9 cellular contexts compared by ENCODE assay signal in the genomic region with DNA sequence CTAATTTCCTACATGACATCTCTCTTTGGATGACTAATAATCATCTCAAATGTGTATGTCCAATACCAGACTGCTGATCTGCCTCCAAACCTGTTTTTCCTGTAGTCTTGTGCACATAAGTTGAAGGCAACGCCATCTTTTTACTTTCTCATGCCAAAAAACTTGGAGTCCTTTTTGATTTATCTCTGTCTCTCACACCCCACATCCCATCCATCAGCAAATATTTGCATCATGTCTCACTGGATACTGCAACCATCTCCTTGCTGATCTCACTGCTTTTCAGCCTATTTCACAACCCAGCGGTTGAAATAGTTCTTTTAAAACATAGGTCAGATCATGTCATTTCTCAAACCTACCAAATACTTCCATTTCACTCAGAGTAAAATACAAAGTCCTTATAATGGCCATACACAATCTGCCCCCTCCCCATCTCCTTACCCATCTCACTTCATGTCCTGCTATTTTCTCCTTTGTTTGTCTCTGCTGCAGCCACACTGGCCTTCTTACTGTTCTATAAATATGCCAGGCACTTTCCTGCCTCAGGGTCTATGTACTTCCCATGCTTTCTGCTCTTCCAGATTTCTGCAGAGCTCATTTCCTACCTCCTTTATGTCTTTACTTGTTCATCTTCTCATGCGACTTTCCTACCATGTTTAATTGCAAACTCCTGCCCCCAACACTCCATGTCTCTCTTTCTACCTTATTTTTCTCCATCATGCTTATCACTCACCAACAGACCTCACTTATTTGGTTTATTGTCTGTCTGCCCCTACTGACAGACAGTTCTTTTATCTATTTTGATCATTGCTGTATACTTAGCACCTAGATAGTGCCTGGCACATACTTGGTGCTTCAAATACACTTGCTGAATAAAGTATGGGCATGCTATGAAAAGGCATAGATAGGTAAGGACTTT.
DNase-seq lines count a peak whose midpoint lies in the region; ATAC-seq, FAIRE-seq and TF ChIP-seq lines count a peak whose summit lies in the region.
"Had no signal": no experiment of that assay in that cellular context is flagged by ENCODE, and none has a peak within 500 bp of the region (broad histone marks: within the 10 kb centered on the region; RNA-seq: fewer than 3 reads in every experiment).

No MANE protein-coding gene starts in this region.

- peak in 3 of 4 donors; percentile 30 to 54 (median 49) for ATAC-seq in right lobe of liver
- ATAC-seq in GM21717 (IDR thresholded peaks at IDR 0.05; ENCODE audit: unreplicated experiment), result no peak
- ATAC-seq in activated CD8-positive, alpha-beta T cell treated with anti-CD3 and anti-CD28 coated beads for 36 hours, result no peak

- H3K9me3 Mint-ChIP-seq in activated CD8-positive, alpha-beta T cell treated with anti-CD3 and anti-CD28 coated beads for 36 hours, result no peaks in the 10 kb centered on the region

- peak; percentile 77 for DNase-seq in AG20443 (ENCODE audit: low spot score)
- peak; percentile 45 for DNase-seq in NB4 (ENCODE audit: low read depth)
- peak; percentile 95 for DNase-seq in bronchial epithelial cell (ENCODE audit: low read depth)
- no peak for DNase-seq in right lobe of liver
- DNase-seq in mesenteric fat pad (ENCODE audit: low spot score), result no peak
- DNase-seq in activated CD8-positive, alpha-beta T cell treated with anti-CD3 and anti-CD28 coated beads for 36 hours, result no peak
- no peak for DNase-seq in activated T-cell treated with anti-CD3 and anti-CD28 coated beads, Interleukin-2, amount 50 U/mL, for 1 hour

- no peaks in the 10 kb centered on the region for H3K4me1 Mint-ChIP-seq in activated CD8-positive, alpha-beta T cell treated with anti-CD3 and anti-CD28 coated beads for 36 hours (ENCODE audit: low read depth)

- no peaks in the 10 kb centered on the region for H3K27me3 Mint-ChIP-seq in activated CD8-positive, alpha-beta T cell treated with anti-CD3 and anti-CD28 coated beads for 36 hours

- H3K36me3 ChIP-seq in bronchial epithelial cell (ENCODE audit: control insufficient read depth, insufficient read depth, low read length) (no peaks in the 10 kb centered on the region), right lobe of liver (no peaks in the 10 kb centered on the region)

- 49% methylated on average over 3 of the region's 3 CpGs for WGBS in right lobe of liver (ENCODE audit: insufficient coverage, low coverage, low lambda C conversion rate, missing lambda C conversion rate)

- H3K4me1 ChIP-seq in right lobe of liver, result peaks cover 0 to 5% (median 0%) of the 10 kb centered on the region in 4 donors

- intact Hi-C loops in right lobe of liver (cut with DNase I), result no loop called here
- intact Hi-C loops in activated CD8-positive, alpha-beta T cell treated with anti-CD3 and anti-CD28 coated beads for 36 hours (cut with micrococcal nuclease), result no loop called here

- CTCF ChIA-PET in activated CD8-positive, alpha-beta T cell treated with anti-CD3 and anti-CD28 coated beads for 36 hours (lab: Charles Lee), result interaction anchor here (0.7 to 1.4 kb wide), 3 partner anchors 7 to 121 kb away, joined by 3 read pairs; no protein-coding TSS in a partner anchor

- no peaks in the 10 kb centered on the region for H3K36me3 Mint-ChIP-seq in activated CD8-positive, alpha-beta T cell treated with anti-CD3 and anti-CD28 coated beads for 36 hours (ENCODE audit: low read depth)

- H3K27me3 ChIP-seq in bronchial epithelial cell (ENCODE audit: control insufficient read depth, insufficient read depth, low read length) (no peaks in the 10 kb centered on the region), right lobe of liver (no peaks in the 10 kb centered on the region)

- H3K4me3 ChIP-seq in NB4 (ENCODE audit: low read depth, low read length) (no peak overlapping the region), bronchial epithelial cell (ENCODE audit: low read depth, low read length) (no peak overlapping the region), right lobe of liver (no peak overlapping the region)

- H3K27ac ChIP-seq in right lobe of liver, result no peak overlapping the region

- FAIRE-seq in bronchial epithelial cell (lab: Jason Lieb, UNC), result no peak
- FAIRE-seq: islet of Langerhans had no signal

- no peak overlapping the region for H3K27ac Mint-ChIP-seq in activated CD8-positive, alpha-beta T cell treated with anti-CD3 and anti-CD28 coated beads for 36 hours

- H3K4me3 Mint-ChIP-seq in activated CD8-positive, alpha-beta T cell treated with anti-CD3 and anti-CD28 coated beads for 36 hours, result no peak overlapping the region

- H3K9me3 ChIP-seq in right lobe of liver, result no peaks in the 10 kb centered on the region

- POLR2A ChIA-PET in activated CD8-positive, alpha-beta T cell treated with anti-CD3 and anti-CD28 coated beads for 36 hours (lab: Charles Lee), result interaction anchor here (0.6 kb wide), 1 partner anchor 47 kb away, joined by 3 read pairs; no protein-coding TSS in a partner anchor

- TF ChIP-seq CTCF in NB4 (IDR thresholded peaks at IDR 0.05; ENCODE audit: low read depth, low read length) (no peak), bronchial epithelial cell (IDR thresholded peaks at IDR 0.05; ENCODE audit: insufficient read depth, low read length, severe bottlenecking) (no peak), right lobe of liver (IDR thresholded peaks at IDR 0.05) (no peak)
- no peak for TF ChIP-seq CTCF in activated CD8-positive, alpha-beta T cell treated with anti-CD3 and anti-CD28 coated beads for 36 hours (IDR thresholded peaks at IDR 0.05)

- no peak for TF ChIP-seq POLR2A in NB4 (IDR thresholded peaks at IDR 0.05; ENCODE audit: extremely low read depth, insufficient read length)
- no peak for TF ChIP-seq POLR2A in right lobe of liver (IDR thresholded peaks at IDR 0.05)

Comparison
In these comparisons a context has a peak if more than half of its experiments do, and no peak if none do; other contexts are left out.
1. DNase-seq: peak in AG20443 (single experiment), NB4 (single experiment) and bronchial epithelial cell (single experiment); none in right lobe of liver (0 of 3), mesenteric fat pad (single experiment), activated CD8-positive, alpha-beta T cell treated with anti-CD3 and anti-CD28 coated beads for 36 hours (single experiment) and activated T-cell treated with anti-CD3 and anti-CD28 coated beads, Interleukin-2, amount 50 U/mL, for 1 hour (single experiment).
2. ATAC-seq: peak in right lobe of liver (3 of 4); none in GM21717 (single experiment) and activated CD8-positive, alpha-beta T cell treated with anti-CD3 and anti-CD28 coated beads for 36 hours (single experiment).